8 cellular contexts compared by ENCODE assay signal in the genomic region with DNA sequence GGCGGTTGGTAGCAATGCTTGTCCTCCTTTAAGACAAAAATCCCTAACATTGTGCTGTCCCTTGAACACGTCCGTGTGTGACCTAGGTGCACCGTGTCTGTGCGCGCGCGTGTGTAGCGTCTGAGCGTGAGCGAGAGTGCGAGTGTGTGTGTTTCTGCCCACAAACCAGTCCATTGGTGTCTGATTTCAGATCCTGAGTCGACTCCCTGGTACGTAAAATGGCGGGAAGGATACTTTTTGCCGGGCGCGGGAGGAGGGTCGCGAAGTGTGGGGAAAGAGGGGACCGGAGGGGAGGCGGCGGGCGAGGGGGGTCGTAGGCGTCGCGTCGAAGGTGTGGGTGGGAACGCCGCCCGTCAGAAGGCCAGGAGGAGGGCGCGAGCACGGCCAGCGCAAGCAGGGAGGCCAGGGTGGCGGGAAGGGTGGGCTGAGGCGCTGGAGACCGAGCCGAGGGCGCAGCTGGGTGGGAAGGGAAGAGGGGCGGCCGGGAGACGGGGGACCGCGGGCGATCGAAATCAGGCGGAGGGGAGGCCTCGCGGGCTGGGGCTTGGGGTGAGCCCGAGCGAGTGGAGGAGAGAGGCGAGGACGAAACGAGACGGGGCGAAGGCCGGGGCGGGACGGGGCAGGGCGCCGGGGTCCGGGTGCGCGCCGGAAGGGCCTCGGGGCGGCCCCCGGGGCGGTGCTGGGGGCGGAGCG. TPM values are rescaled to one million over a fixed set of nuclear protein-coding genes. Genes with fewer than 3 reads are reported as not detected.
A peak's percentile ranks its signal among the peaks of the same experiment; 100 is the strongest.
DNase-seq lines count a peak whose midpoint lies in the region; ATAC-seq and TF ChIP-seq lines count a peak whose summit lies in the region.

No MANE protein-coding gene starts in this region.

- no peaks in the 10 kb centered on the region for H4K20me1 ChIP-seq in OCI-LY1 (ENCODE audit: insufficient read depth, low read length)

- no peak overlapping the region for H2AFZ ChIP-seq in OCI-LY1 (ENCODE audit: low read length)

- H3F3A ChIP-seq in OCI-LY1 (ENCODE audit: insufficient read depth, low read length): no peaks in the 10 kb centered on the region

- H3K9me3 ChIP-seq in OCI-LY1 (ENCODE audit: low read length) (no peaks in the 10 kb centered on the region), subcutaneous abdominal adipose tissue (ENCODE audit: control insufficient read depth in 5 of 5, low read length in 5 of 5) (peaks cover 0 to 17% (median 5%) of the 10 kb centered on the region in 5 donors)

- H3K9ac ChIP-seq in OCI-LY1 (ENCODE audit: low read length): peak overlapping the region; percentile 58
- no peak overlapping the region for H3K9ac ChIP-seq in subcutaneous abdominal adipose tissue (ENCODE audit: low read length in 5 of 5)

- peak; percentile 57 for DNase-seq in activated CD8-positive, alpha-beta memory T cell treated with anti-CD3 and anti-CD28 coated beads, Interleukin-2, amount 50 U/mL, for 48 hours
- no peak for DNase-seq in activated CD8-positive, alpha-beta memory T cell treated with anti-CD3 and anti-CD28 coated beads for 24 hours
- no peak for DNase-seq in fibroblast of villous mesenchyme (ENCODE audit: low read depth)
- no peak for DNase-seq in AG20443 (ENCODE audit: low spot score)

- TF ChIP-seq CTCF in OCI-LY1 (IDR thresholded peaks at IDR 0.05; ENCODE audit: low read length): no peak
- TF ChIP-seq CTCF in fibroblast of villous mesenchyme (IDR thresholded peaks at IDR 0.05; ENCODE audit: insufficient read depth, low read depth, low read length): no peak

- H3K79me2 ChIP-seq in OCI-LY1 (ENCODE audit: insufficient read depth, low read length): no peaks in the 10 kb centered on the region

- H3K4me1 ChIP-seq in OCI-LY1 (ENCODE audit: insufficient read depth, low read length, severe bottlenecking) (peaks cover 18% of the 10 kb centered on the region), subcutaneous abdominal adipose tissue (ENCODE audit: control insufficient read depth in 5 of 5, insufficient read depth in 5 of 5, low read length in 5 of 5) (peaks cover 4 to 28% (median 27%) of the 10 kb centered on the region in 5 donors)

- H3K27ac ChIP-seq in OCI-LY1 (ENCODE audit: low read depth, low read length, poor library complexity, severe bottlenecking) (no peak overlapping the region), subcutaneous abdominal adipose tissue (ENCODE audit: low read depth, low read length) (no peak overlapping the region)

- H3K4me3 ChIP-seq in OCI-LY1 (ENCODE audit: low read depth, low read length, poor library complexity, severe bottlenecking) (peak overlapping the region; percentile 70), fibroblast of villous mesenchyme (ENCODE audit: low read depth, low read length) (peak overlapping the region; percentile 35), subcutaneous abdominal adipose tissue (ENCODE audit: low read depth in 1 of 5, low read length in 5 of 5) (peak overlapping the region; percentile 56 to 75 (median 66))

- H3K27me3 ChIP-seq in OCI-LY1 (ENCODE audit: insufficient read depth, low read length): no peaks in the 10 kb centered on the region
- H3K27me3 ChIP-seq in subcutaneous abdominal adipose tissue (ENCODE audit: control insufficient read depth in 5 of 5, insufficient read depth in 4 of 5, low read length in 5 of 5): peaks cover 44 to 78% (median 69%) of the 10 kb centered on the region in 5 donors

- H3K36me3 ChIP-seq in OCI-LY1 (ENCODE audit: insufficient read depth, low read length): no peaks in the 10 kb centered on the region
- H3K36me3 ChIP-seq in subcutaneous abdominal adipose tissue (ENCODE audit: control insufficient read depth in 5 of 5, insufficient read depth in 5 of 5, low read length in 5 of 5): no peaks in the 10 kb centered on the region

- H3K4me2 ChIP-seq in OCI-LY1 (ENCODE audit: low read length): peak overlapping the region; percentile 84

- ATAC-seq in HG03442 (IDR thresholded peaks at IDR 0.05; ENCODE audit: unreplicated experiment): no peak
- no peak for ATAC-seq in HG02885 (IDR thresholded peaks at IDR 0.05; ENCODE audit: poor library complexity, unreplicated experiment)

- no peaks in the 10 kb centered on the region for H3K9me2 ChIP-seq in OCI-LY1 (ENCODE audit: low read depth, low read length)

RNA-seq across cellular contexts. Expression of gene OTP, which starts 8.8 kb away (rescaled TPM):
- not detected in 2 replicates for total RNA-seq in fibroblast of villous mesenchyme
